Comparison of ENCODE assay signal across 15 cellular contexts in the genomic region with DNA sequence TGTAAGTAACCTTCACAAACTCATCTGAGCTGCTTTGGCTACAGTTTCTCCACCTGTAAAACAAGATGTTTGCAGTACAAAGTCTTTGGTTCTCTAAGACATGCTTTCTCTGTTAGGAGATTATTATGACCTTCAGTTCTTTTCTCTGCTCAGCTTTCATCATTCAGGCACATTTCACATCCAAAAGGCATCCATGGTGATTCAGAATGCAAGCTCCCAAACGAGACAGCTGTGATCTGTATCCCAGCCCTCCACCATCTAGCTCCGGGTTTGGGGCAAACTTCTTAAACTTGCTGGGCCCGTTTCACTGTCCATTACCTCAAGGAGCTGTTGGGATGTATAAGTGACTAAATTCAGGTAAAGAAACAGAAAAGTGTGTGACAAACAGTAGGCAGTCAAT.
DNase-seq lines count a peak whose midpoint lies in the region; ATAC-seq and TF ChIP-seq lines count a peak whose summit lies in the region.
"Had no signal": no experiment of that assay in that cellular context is flagged by ENCODE, and none has a peak within 500 bp of the region (broad histone marks: within the 10 kb centered on the region; RNA-seq: fewer than 3 reads in every experiment).

No MANE protein-coding gene starts in this region.

- no peak overlapping the region for H3K9ac ChIP-seq in HCT116 (ENCODE audit: low read length)
- no peak overlapping the region for H3K9ac ChIP-seq in mammary epithelial cell (ENCODE audit: insufficient read depth, low read length)

- H4K20me1 ChIP-seq in HCT116 (ENCODE audit: insufficient read depth), result no peaks in the 10 kb centered on the region
- no peaks in the 10 kb centered on the region for H4K20me1 ChIP-seq in mammary epithelial cell (ENCODE audit: insufficient read depth, low read length)

- H3K4me2 ChIP-seq in HCT116 (ENCODE audit: low read length), result no peak overlapping the region
- no peak overlapping the region for H3K4me2 ChIP-seq in mammary epithelial cell (ENCODE audit: insufficient read depth, low read depth, low read length)

- in situ Hi-C loops in mammary epithelial cell (cut with MboI; ENCODE audit: low sequenced_read_pairs in 2 of 2), result loop anchor here in 1 of 2 donors (10.0 to 25.0 kb wide), 2 partner anchors 96 to 1388 kb away; partner anchors contain the start of gene COL1A2

- CTCF ChIA-PET in HCT116 (lab: Charles Lee) (interaction anchor here (1.1 to 3.0 kb wide), 4 partner anchors 96 to 1392 kb away, joined by 3 to 11 read pairs (median 4); no protein-coding TSS in a partner anchor), mammary epithelial cell (lab: Charles Lee; ENCODE audit: low non-redundant PET) (no interaction called here)

- no peak for TF ChIP-seq CTCF in HCT116 (IDR thresholded peaks at IDR 0.05 in 2 of 3, conservative IDR thresholded peaks at IDR 0.05 in 1 of 3; ENCODE audit: borderline replicate concordance in 1 of 3, insufficient read depth in 1 of 3, low read depth in 2 of 3, low read length in 2 of 3)
- no peak for TF ChIP-seq CTCF in mammary epithelial cell (conservative IDR thresholded peaks at IDR 0.05 in 1 of 2, IDR thresholded peaks at IDR 0.05 in 1 of 2; ENCODE audit: extremely low read depth in 1 of 2, insufficient read depth in 1 of 2, low read depth in 1 of 2, low read length in 2 of 2)
- no peak for TF ChIP-seq CTCF in lower lobe of right lung (IDR thresholded peaks at IDR 0.05)
- no peak for TF ChIP-seq CTCF in thoracic aorta (IDR thresholded peaks at IDR 0.05)

- TF ChIP-seq POLR2A in HCT116 (IDR thresholded peaks at IDR 0.05; ENCODE audit: borderline replicate concordance, extremely low read depth, insufficient read depth, insufficient read length), result no peak

- H3K27ac ChIP-seq in HCT116 (ENCODE audit: low read depth, low read length) (no peak overlapping the region), mammary epithelial cell (ENCODE audit: insufficient read depth, low read depth, low read length) (no peak overlapping the region), lower lobe of right lung (peak overlapping the region; percentile 12), thoracic aorta (peak overlapping the region; percentile 88 to 93)
- H3K27ac ChIP-seq: WERI-Rb-1 had no signal

- DNase-seq in HCT116 (ENCODE audit: low read depth, low spot score) (no peak), mammary epithelial cell (no peak), lower lobe of right lung (no peak), thoracic aorta (ENCODE audit: low spot score) (no peak), germinal center (ENCODE audit: low spot score) (no peak), NOMO-1 (lab: John Stamatoyannopoulos, UW; ENCODE audit: unreplicated experiment in 2 of 2) (no peak), NCI-H128 (lab: John Stamatoyannopoulos, UW; ENCODE audit: unreplicated experiment) (no peak)
- DNase-seq: Caco-2; NCI-H1105; NCI-H510A treated with DMSO at 0.1 percent for 48 hours; nucleus accumbens; stimulated activated CD4-positive, alpha-beta T cell treated with anti-CD3 and anti-CD28 coated beads, Interleukin-2, amount 100 ng/mL, for 48 hours; stimulated activated naive B cell treated with anti-CD40 and anti-IgM and Interleukin-4, amounts not matched to agents 10 μg/mL and 1 μg/mL and 100 μg/mL, for 72 hours; WERI-Rb-1 had no signal

- H3K4me3 ChIP-seq in HCT116 (replicated peaks in 1 of 2; ENCODE audit: low read depth in 1 of 2, low read length in 2 of 2) (no peak overlapping the region), mammary epithelial cell (replicated peaks in 1 of 3; ENCODE audit: insufficient read depth in 1 of 3, low read depth in 2 of 3, low read length in 3 of 3) (no peak overlapping the region), lower lobe of right lung (no peak overlapping the region), thoracic aorta (no peak overlapping the region)

- TF ChIP-seq RAD21 in HCT116 (IDR thresholded peaks at IDR 0.05; ENCODE audit: low read depth), result no peak

- H3K36me3 ChIP-seq in HCT116 (ENCODE audit: control insufficient read depth in 1 of 2, insufficient read depth in 2 of 2, low read length in 2 of 2), result no peaks in the 10 kb centered on the region
- H3K36me3 ChIP-seq in mammary epithelial cell (ENCODE audit: insufficient read depth, low read length), result no peaks in the 10 kb centered on the region
- no peaks in the 10 kb centered on the region for H3K36me3 ChIP-seq in lower lobe of right lung
- no peaks in the 10 kb centered on the region for H3K36me3 ChIP-seq in thoracic aorta
- H3K36me3 ChIP-seq: WERI-Rb-1 had no signal

- no peaks in the 10 kb centered on the region for H3K9me3 ChIP-seq in HCT116 (ENCODE audit: control insufficient read depth in 1 of 2, insufficient read depth in 1 of 2, low read depth in 1 of 2, low read length in 2 of 2)
- no peaks in the 10 kb centered on the region for H3K9me3 ChIP-seq in mammary epithelial cell (replicated peaks; ENCODE audit: insufficient read depth, low read length)
- no peaks in the 10 kb centered on the region for H3K9me3 ChIP-seq in lower lobe of right lung
- no peaks in the 10 kb centered on the region for H3K9me3 ChIP-seq in thoracic aorta
- H3K9me3 ChIP-seq: Caco-2 had no signal

- BruUV-seq in HCT116 (replicated peaks; lab: Mats Ljungman, UMichigan) (no TSS peak), mammary epithelial cell (replicated peaks; lab: Mats Ljungman, UMichigan) (no TSS peak)

- H3K9me2 ChIP-seq in HCT116 (ENCODE audit: insufficient read depth), result no peaks in the 10 kb centered on the region

- H3K79me2 ChIP-seq in HCT116 (ENCODE audit: insufficient read depth, low read length) (no peaks in the 10 kb centered on the region), mammary epithelial cell (ENCODE audit: insufficient read depth, low read length) (no peaks in the 10 kb centered on the region)

- peak overlapping the region; percentile 94 for H2AFZ ChIP-seq in HCT116 (ENCODE audit: low read depth, low read length, poor library complexity, severe bottlenecking)
- H2AFZ ChIP-seq in mammary epithelial cell (ENCODE audit: low read depth, low read length), result peak overlapping the region; percentile 33

- no peaks in the 10 kb centered on the region for H3K27me3 ChIP-seq in HCT116 (ENCODE audit: insufficient read depth, low read length)
- no peaks in the 10 kb centered on the region for H3K27me3 ChIP-seq in mammary epithelial cell (ENCODE audit: insufficient read depth, low read length)
- no peaks in the 10 kb centered on the region for H3K27me3 ChIP-seq in lower lobe of right lung (ENCODE audit: low read depth)
- H3K27me3 ChIP-seq in thoracic aorta (replicated peaks; ENCODE audit: insufficient read depth), result no peaks in the 10 kb centered on the region

- intact Hi-C loops in HCT116 (cut with micrococcal nuclease), result loop anchor here (10.0 kb wide), 1 partner anchor 356 kb away; the partner anchor contains the start of gene SGCE
- intact Hi-C loops in mammary epithelial cell (cut with micrococcal nuclease), result loop anchor here (10.0 kb wide), 2 partner anchors 356 to 1176 kb away; partner anchors contain the start of gene SGCE
- intact Hi-C loops in lower lobe of right lung (cut with DNase I), result loop anchor here (10.0 kb wide), 1 partner anchor 96 kb away; the partner anchor contains the start of gene COL1A2

- dilution Hi-C loops in mammary epithelial cell (cut with HindIII; ENCODE audit: low sequenced_read_pairs), result no loop called here

- WGBS in mammary epithelial cell (ENCODE audit: low coverage, missing lambda C conversion rate), result 92% methylated on average over 3 of the region's 3 CpGs

- RAD21 ChIA-PET in HCT116 (lab: Charles Lee; ENCODE audit: low non-redundant PET in 1 of 2, low total read pairs in 2 of 2, uncharacterized antibody in 2 of 2, unreplicated experiment in 2 of 2), result interaction anchor here (1.1 to 1.2 kb wide), 2 partner anchors 96 to 97 kb away, joined by 3 to 4 read pairs; partner anchors contain the start of gene COL1A2 (in 1 of the 2)

- H3K4me1 ChIP-seq in HCT116 (ENCODE audit: control insufficient read depth in 1 of 2, insufficient read depth in 2 of 2, low read length in 2 of 2), result peaks cover 30 to 44% of the 10 kb centered on the region in 2 experiments
- peaks cover 33% of the 10 kb centered on the region for H3K4me1 ChIP-seq in mammary epithelial cell (ENCODE audit: insufficient read depth, low read length)
- H3K4me1 ChIP-seq in lower lobe of right lung, result no peaks in the 10 kb centered on the region
- peaks cover 45 to 90% of the 10 kb centered on the region in 2 donors for H3K4me1 ChIP-seq in thoracic aorta (ENCODE audit: control insufficient read depth in 1 of 2, low read depth in 2 of 2)

- ATAC-seq in HCT116 (no peak), lower lobe of right lung (no peak), thoracic aorta (ENCODE audit: insufficient number of reproducible peaks, low FRiP score, low read depth) (no peak), HG02840 (IDR thresholded peaks at IDR 0.05; ENCODE audit: low FRiP score, unreplicated experiment) (no peak)
- ATAC-seq: stimulated activated naive B cell treated with anti-CD40 and anti-IgM and Interleukin-4, amounts not matched to agents 10 μg/mL and 1 μg/mL and 100 μg/mL, for 72 hours had no signal

- POLR2A ChIA-PET in HCT116 (lab: Charles Lee), result no interaction called here

TF ChIP-seq in HCT116, 20 proteins besides CTCF, POLR2A, EP300 and RAD21:
- TF ChIP-seq JUND (IDR thresholded peaks at IDR 0.05), result no peak
TF ChIP-seq in HCT116: peak in this region for 0.

Comparison
In these comparisons a context has a peak if more than half of its experiments do, and no peak if none do; other contexts are left out.
1. H3K27ac ChIP-seq: peak in lower lobe of right lung (single experiment) and thoracic aorta (2 of 2); none in HCT116 (single experiment) and mammary epithelial cell (single experiment).